ENCODE assay signal across 8 cellular contexts in genomic region chr12:132084681-132085635, GRCh38. TPM values are rescaled to one million over a fixed set of nuclear protein-coding genes. Genes with fewer than 3 reads are reported as not detected.
DNase-seq lines count a peak whose midpoint lies in the region; ATAC-seq and TF ChIP-seq lines count a peak whose summit lies in the region.

No MANE protein-coding gene starts in this region.

- H3K36me3 ChIP-seq in MG63 = peaks cover 47% of the 10 kb centered on the region
- peaks cover 0 to 4% (median 0%) of the 10 kb centered on the region in 4 donors for H3K36me3 ChIP-seq in right lobe of liver

- intact Hi-C loops in right lobe of liver (cut with DNase I) = no loop called here

- DNase-seq in activated naive CD4-positive, alpha-beta T cell treated with Interleukin-2 at 50 U/mL for 16 hours = peak; percentile 56
- no peak for DNase-seq in activated naive CD4-positive, alpha-beta T cell (lab: John Stamatoyannopoulos, UW)
- DNase-seq in MG63 = peak; percentile 95
- DNase-seq in activated CD4-positive, CD25-positive, alpha-beta regulatory T cell treated with anti-CD3 and anti-CD28 coated beads, Interleukin-2, amount 50 U/mL, for 72 hours = peak; percentile 66
- peak; percentile 74 for DNase-seq in dermis blood vessel endothelial cell
- peak; percentile 86 to 93 (median 92) for DNase-seq in right lobe of liver
- peak in 2 of 3 experiments; percentile 22 to 55 for DNase-seq in stimulated activated CD4-positive, alpha-beta T cell treated with anti-CD3 and anti-CD28 coated beads, TNF-alpha, amount 100 ng/mL, for 24 hours (ENCODE audit: low read depth in 3 of 3)

- H3K27ac ChIP-seq in right lobe of liver = peak overlapping the region; percentile 37 to 88 (median 58)

- no peak for TF ChIP-seq POLR2A in right lobe of liver (IDR thresholded peaks at IDR 0.05)

- H3K4me3 ChIP-seq in MG63 (peak overlapping the region; percentile 94), right lobe of liver (peak overlapping the region; percentile 89 to 96 (median 94))

- H3K9me3 ChIP-seq in MG63 (no peaks in the 10 kb centered on the region), right lobe of liver (no peaks in the 10 kb centered on the region)

- ATAC-seq in right lobe of liver (peak; percentile 81 to 88 (median 84)), HG03442 (IDR thresholded peaks at IDR 0.05; ENCODE audit: unreplicated experiment) (no peak)

- WGBS in right lobe of liver (ENCODE audit: insufficient coverage, low coverage, low lambda C conversion rate, missing lambda C conversion rate) = 7% methylated on average over 45 of the region's 51 CpGs

- TF ChIP-seq CTCF in right lobe of liver (IDR thresholded peaks at IDR 0.05) = no peak

- no peaks in the 10 kb centered on the region for H3K27me3 ChIP-seq in MG63
- H3K27me3 ChIP-seq in right lobe of liver = no peaks in the 10 kb centered on the region

- H3K4me1 ChIP-seq in right lobe of liver = peaks cover 0 to 14% (median 3%) of the 10 kb centered on the region in 4 donors

RNA-seq across cellular contexts. Expression of gene DDX51, which starts 59.2 kb away (rescaled TPM):
- total RNA-seq in MG63 (2014; rRNA removed; shearing (Covaris generic); ENCODE audit: low replicate concordance) = 10.8 and 17.3 TPM in 2 replicates
- total RNA-seq in dermis blood vessel endothelial cell = 6.8 and 7.5 TPM in 2 replicates
- 1 to 10 TPM; 4.2 to 9.0 (median 5.2) TPM for total RNA-seq in right lobe of liver

RNA-seq across cellular contexts. Expression of gene NOC4L, which starts 59.3 kb away (rescaled TPM):
- total RNA-seq in MG63 (2014; rRNA removed; shearing (Covaris generic); ENCODE audit: low replicate concordance) = 23.1 and 40.1 TPM in 2 replicates
- 12.1 and 18.3 TPM in 2 replicates for total RNA-seq in dermis blood vessel endothelial cell
- 1 to 10 TPM; 7.4 to 9.7 (median 8.3) TPM for total RNA-seq in right lobe of liver

Comparison
In these comparisons a context has a peak if more than half of its experiments do, and no peak if none do; other contexts are left out.
1. DNase-seq: peak in activated naive CD4-positive, alpha-beta T cell treated with Interleukin-2 at 50 U/mL for 16 hours (single experiment), MG63 (single experiment), activated CD4-positive, CD25-positive, alpha-beta regulatory T cell treated with anti-CD3 and anti-CD28 coated beads, Interleukin-2, amount 50 U/mL, for 72 hours (single experiment), dermis blood vessel endothelial cell (single experiment), right lobe of liver (3 of 3) and stimulated activated CD4-positive, alpha-beta T cell treated with anti-CD3 and anti-CD28 coated beads, TNF-alpha, amount 100 ng/mL, for 24 hours (2 of 3); none in activated naive CD4-positive, alpha-beta T cell (0 of 4).